Comparison of ENCODE assay signal across 24 cellular contexts in the genomic region with DNA sequence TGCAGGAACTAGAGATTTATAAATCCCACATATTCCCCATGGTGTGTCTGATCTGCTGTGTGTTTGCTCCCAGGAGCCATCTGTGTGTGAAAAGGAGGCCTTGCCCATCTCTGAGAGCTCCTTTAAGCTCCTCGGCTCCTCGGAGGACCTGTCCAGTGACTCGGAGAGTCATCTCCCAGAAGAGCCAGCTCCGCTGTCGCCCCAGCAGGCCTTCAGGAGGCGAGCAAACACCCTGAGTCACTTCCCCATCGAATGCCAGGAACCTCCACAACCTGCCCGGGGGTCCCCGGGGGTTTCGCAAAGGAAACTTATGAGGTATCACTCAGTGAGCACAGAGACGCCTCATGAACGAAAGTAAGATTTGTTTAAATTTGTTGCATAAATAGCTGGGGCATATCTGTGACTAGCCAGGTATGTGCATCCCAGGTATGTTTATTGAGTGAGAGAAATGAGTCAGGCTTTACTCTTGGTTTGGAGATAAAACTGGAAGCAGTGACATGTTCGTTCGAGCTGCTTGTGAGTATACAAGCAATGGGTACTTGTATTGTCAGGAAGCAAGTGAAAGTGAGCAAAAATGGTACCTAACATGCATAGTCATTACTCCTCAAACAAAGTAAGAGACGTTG.
DNase-seq lines count a peak whose midpoint lies in the region; ATAC-seq and TF ChIP-seq lines count a peak whose summit lies in the region.
"Had no signal": no experiment of that assay in that cellular context is flagged by ENCODE, and none has a peak within 500 bp of the region (broad histone marks: within the 10 kb centered on the region; RNA-seq: fewer than 3 reads in every experiment).

No MANE protein-coding gene starts in this region.

- H3K36me3 ChIP-seq in heart right ventricle = peaks cover 0 to 96% (median 6%) of the 10 kb centered on the region in 9 donors
- peaks cover 24 to 28% of the 10 kb centered on the region in 2 donors for H3K36me3 ChIP-seq in muscle layer of duodenum (ENCODE audit: control insufficient read depth in 1 of 2, insufficient read depth in 2 of 2, low read length in 2 of 2)
- peaks cover 0 to 10% (median 1%) of the 10 kb centered on the region in 4 donors for H3K36me3 ChIP-seq in transverse colon

- no peak for TF ChIP-seq POLR2A in transverse colon (IDR thresholded peaks at IDR 0.05)

- ATAC-seq in heart right ventricle (peak in 1 of 8 donors; percentile 39), esophagus mucosa (peak; percentile 83), GM18519 (IDR thresholded peaks at IDR 0.05; ENCODE audit: low FRiP score, unreplicated experiment) (no peak)
- ATAC-seq: gastrocnemius medialis, lower lobe of right lung, SK-N-SH treated with all-trans-retinoic acid at 6 μM for 48 hours had no signal

- 79 to 86% methylated on average over 15 of the region's 15 CpGs for WGBS in heart right ventricle, 2 donors
- 75 to 88% methylated on average over 3 to 15 of the region's 15 CpGs for WGBS in transverse colon (ENCODE audit: low coverage in 1 of 2), 2 donors

- intact Hi-C loops in heart right ventricle (cut with DNase I) = loop anchor here in 1 of 10 donors (10.0 kb wide), 1 partner anchor 625 kb away; no protein-coding TSS in a partner anchor
- intact Hi-C loops in cardiac septum (cut with DNase I) = no loop called here
- intact Hi-C loops in transverse colon (cut with DNase I; ENCODE audit: low total_unique reads) = no loop called here

- TF ChIP-seq EP300 in transverse colon (IDR thresholded peaks at IDR 0.05; ENCODE audit: low read depth) = no peak

- H3K4me3 ChIP-seq in heart right ventricle (no peak overlapping the region), muscle layer of duodenum (ENCODE audit: low read depth in 1 of 2, low read length in 2 of 2) (no peak overlapping the region), transverse colon (no peak overlapping the region)
- H3K4me3 ChIP-seq: gastrocnemius medialis, lower lobe of right lung, testis had no signal

- H3K27ac ChIP-seq in heart right ventricle (peak overlapping the region in 9 of 10 donors; percentile 28 to 88 (median 71)), muscle layer of duodenum (ENCODE audit: low read length) (peak overlapping the region; percentile 47), transverse colon (peak overlapping the region; percentile 9 to 80 (median 76))
- H3K27ac ChIP-seq: lower lobe of right lung, testis had no signal

- TF ChIP-seq CTCF in heart right ventricle (IDR thresholded peaks at IDR 0.05) (no peak), transverse colon (IDR thresholded peaks at IDR 0.05) (no peak)

- H3K27me3 ChIP-seq in heart right ventricle = no peaks in the 10 kb centered on the region
- H3K27me3 ChIP-seq in muscle layer of duodenum (ENCODE audit: low read depth, low read length) = no peaks in the 10 kb centered on the region
- no peaks in the 10 kb centered on the region for H3K27me3 ChIP-seq in transverse colon
- H3K27me3 ChIP-seq: gastrocnemius medialis, testis had no signal

- in situ Hi-C loops in transverse colon (cut with MboI; ENCODE audit: low pct_ligation_motif_present in 1 of 4, low pct_unique_long_range_greater_than_20kb in 1 of 4, low sequenced_read_pairs in 3 of 4) = loop anchor here (25.0 kb wide), 4 partner anchors 162 to 688 kb away; a partner anchor contains a TSS

- H3K4me1 ChIP-seq in heart right ventricle = peaks cover 0 to 35% (median 15%) of the 10 kb centered on the region in 9 donors
- peaks cover 0 to 37% of the 10 kb centered on the region in 2 donors for H3K4me1 ChIP-seq in muscle layer of duodenum (ENCODE audit: control insufficient read depth in 1 of 2, insufficient read depth in 2 of 2, low read length in 2 of 2)
- peaks cover 0 to 23% (median 17%) of the 10 kb centered on the region in 4 donors for H3K4me1 ChIP-seq in transverse colon
- H3K4me1 ChIP-seq: gastrocnemius medialis, lower lobe of right lung had no signal

- DNase-seq in heart right ventricle = no peak
- DNase-seq in cardiac septum (ENCODE audit: low spot score) = no peak
- no peak for DNase-seq in transverse colon
- DNase-seq in NCI-H2029 (lab: John Stamatoyannopoulos, UW) = no peak
- no peak for DNase-seq in COLO829 (ENCODE audit: low spot score)
- DNase-seq: activated CD4-positive, alpha-beta T cell treated with anti-CD3 and anti-CD28 coated beads, Interleukin-2, amount 50 U/mL, for 1 hour; Caco-2; DMS79; effector CD4-positive, alpha-beta T cell; gastrocnemius medialis; GF-D8; H7; islet precursor cell; Karpas-422; lower lobe of right lung; MV-4-11; NCI-H1694 treated with DMSO at 0.1 percent for 48 hours; NCI-H226; NCI-H748 treated with DMSO at 0.1 percent for 48 hours; testis had no signal

- H3K9me3 ChIP-seq in heart right ventricle = no peaks in the 10 kb centered on the region
- no peaks in the 10 kb centered on the region for H3K9me3 ChIP-seq in muscle layer of duodenum (ENCODE audit: control insufficient read depth in 1 of 2, low read length in 2 of 2)
- no peaks in the 10 kb centered on the region for H3K9me3 ChIP-seq in transverse colon
- H3K9me3 ChIP-seq: Caco-2, gastrocnemius medialis, lower lobe of right lung, testis had no signal
